Comparison of ENCODE assay signal across 13 cellular contexts in the genomic region with DNA sequence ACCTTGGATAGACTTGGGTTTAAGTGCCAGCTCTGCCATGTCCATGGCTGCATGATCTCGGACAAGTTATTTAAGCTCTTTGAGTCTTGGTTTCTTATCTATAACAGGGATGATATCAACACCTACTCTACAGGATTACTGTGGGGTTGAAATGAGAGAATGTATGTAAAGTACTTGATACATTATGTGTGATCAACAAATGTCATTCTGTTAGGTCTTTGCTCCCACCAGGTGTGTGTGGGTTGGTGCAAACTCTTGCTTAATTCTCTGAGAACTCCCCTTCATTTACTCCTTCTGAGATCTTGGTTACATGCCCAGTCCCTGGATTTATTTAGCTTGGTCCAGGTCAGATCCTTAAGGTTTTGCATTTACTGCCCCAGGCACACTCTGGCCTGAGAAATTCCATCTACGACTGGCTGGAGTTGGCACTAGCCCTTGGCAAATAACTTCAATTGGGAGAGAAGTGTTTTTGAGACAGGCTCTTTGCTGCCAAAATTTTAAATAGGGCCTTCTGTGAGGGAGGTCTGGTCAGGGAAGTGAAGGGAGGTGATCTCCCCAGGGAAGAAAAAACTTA.
DNase-seq lines count a peak whose midpoint lies in the region; TF ChIP-seq lines count a peak whose summit lies in the region.
"Had no signal": no experiment of that assay in that cellular context is flagged by ENCODE, and none has a peak within 500 bp of the region (broad histone marks: within the 10 kb centered on the region; RNA-seq: fewer than 3 reads in every experiment).

No MANE protein-coding gene starts in this region.

- POLR2A ChIA-PET in HEK293 (lab: Yijun Ruan, JAX): interaction anchor here (0.5 kb wide), 1 partner anchor 391 kb away, joined by 3 read pairs; no protein-coding TSS in a partner anchor

- H3K27ac Mint-ChIP-seq in glutamatergic neuron (ENCODE audit: unreplicated experiment): no peak overlapping the region
- H3K27ac Mint-ChIP-seq: activated naive CD4-positive, alpha-beta T cell treated with anti-CD3 and anti-CD28 coated beads, Interleukin-2, amount 50 U/mL, for 24 hours had no signal

- no peak overlapping the region for H3K4me3 Mint-ChIP-seq in glutamatergic neuron (ENCODE audit: unreplicated experiment)
- H3K4me3 Mint-ChIP-seq: activated naive CD4-positive, alpha-beta T cell treated with anti-CD3 and anti-CD28 coated beads, Interleukin-2, amount 50 U/mL, for 24 hours had no signal

- H3K27ac ChIP-seq in HEK293 (ENCODE audit: extremely low read depth, low read depth, low read length) (no peak overlapping the region), caudate nucleus (ENCODE audit: low read depth, low read length) (peak overlapping the region; percentile 31), substantia nigra (ENCODE audit: low read depth, low read length, poor library complexity, severe bottlenecking) (peak overlapping the region; percentile 99), WERI-Rb-1 (no peak overlapping the region)

- H3K27me3 ChIP-seq in WERI-Rb-1 (ENCODE audit: insufficient read depth, low read depth, severe bottlenecking): no peaks in the 10 kb centered on the region

- no peaks in the 10 kb centered on the region for H3K27me3 Mint-ChIP-seq in glutamatergic neuron (ENCODE audit: unreplicated experiment)
- H3K27me3 Mint-ChIP-seq: activated naive CD4-positive, alpha-beta T cell treated with anti-CD3 and anti-CD28 coated beads, Interleukin-2, amount 50 U/mL, for 24 hours had no signal

- TF ChIP-seq CTCF in HEK293 (tag by site-specific recombination; IDR thresholded peaks at IDR 0.05) (no peak), glutamatergic neuron (IDR thresholded peaks at IDR 0.05; ENCODE audit: partially characterized antibody, unreplicated experiment) (no peak), WERI-Rb-1 (IDR thresholded peaks at IDR 0.05; ENCODE audit: low read depth, low read length) (no peak)

- H3K36me3 ChIP-seq in HEK293 (ENCODE audit: control insufficient read depth in 2 of 2, insufficient read depth in 1 of 2, low read length in 2 of 2) (no peaks in the 10 kb centered on the region), WERI-Rb-1 (no peaks in the 10 kb centered on the region)

- CTCF ChIA-PET in HEK293 (lab: Yijun Ruan, JAX): interaction anchor here (1.0 to 1.9 kb wide), 2 partner anchors 11 to 124 kb away, joined by 3 to 5 read pairs; no protein-coding TSS in a partner anchor

- peaks cover 4% of the 10 kb centered on the region for H3K4me1 Mint-ChIP-seq in glutamatergic neuron (ENCODE audit: low read depth, unreplicated experiment)
- H3K4me1 Mint-ChIP-seq: activated naive CD4-positive, alpha-beta T cell treated with anti-CD3 and anti-CD28 coated beads, Interleukin-2, amount 50 U/mL, for 24 hours had no signal

- no peaks in the 10 kb centered on the region for H3K36me3 Mint-ChIP-seq in glutamatergic neuron (ENCODE audit: unreplicated experiment)
- H3K36me3 Mint-ChIP-seq: activated naive CD4-positive, alpha-beta T cell treated with anti-CD3 and anti-CD28 coated beads, Interleukin-2, amount 50 U/mL, for 24 hours had no signal

- H3K9me3 ChIP-seq in HEK293 (ENCODE audit: control insufficient read depth, insufficient read depth, low read depth, low read length) (no peaks in the 10 kb centered on the region), WERI-Rb-1 (ENCODE audit: severe bottlenecking) (no peaks in the 10 kb centered on the region)

- H3K4me1 ChIP-seq in HEK293 (ENCODE audit: control insufficient read depth, insufficient read depth, low read length): no peaks in the 10 kb centered on the region

- H3K4me3 ChIP-seq in HEK293 (ENCODE audit: low read depth, low read length): no peak overlapping the region
- no peak overlapping the region for H3K4me3 ChIP-seq in WERI-Rb-1 (ENCODE audit: low read depth, low read length)

- no peaks in the 10 kb centered on the region for H3K9me3 Mint-ChIP-seq in glutamatergic neuron (ENCODE audit: unreplicated experiment)
- H3K9me3 Mint-ChIP-seq: activated naive CD4-positive, alpha-beta T cell treated with anti-CD3 and anti-CD28 coated beads, Interleukin-2, amount 50 U/mL, for 24 hours had no signal

- DNase-seq in caudate nucleus (lab: John Stamatoyannopoulos, UW): peak in 5 of 61 donors; percentile 14 to 66 (median 29)
- DNase-seq in medulla oblongata (ENCODE audit: extremely low spot score): peak; percentile 39
- peak in 6 of 49 donors; percentile 6 to 33 (median 10) for DNase-seq in substantia nigra (lab: John Stamatoyannopoulos, UW)
- no peak for DNase-seq in KG1 (lab: John Stamatoyannopoulos, UW)
- no peak for DNase-seq in glutamatergic neuron
- DNase-seq in hippocampal formation (lab: John Stamatoyannopoulos, UW): no peak
- no peak for DNase-seq in WERI-Rb-1
- DNase-seq: GDM1; MV-4-11; posterior cingulate gyrus; stimulated activated CD4-positive, alpha-beta T cell treated with anti-CD3 and anti-CD28 coated beads, Interleukin-1b, Interleukin-23, amount 100 ng/mL, for 48 hours had no signal

TF ChIP-seq in HEK293, 187 proteins besides CTCF, POLR2A, EP300 and RAD21:
- TF ChIP-seq BCL11A (tag by site-specific recombination; IDR thresholded peaks at IDR 0.05; ENCODE audit: low read depth): no peak
- TF ChIP-seq ZBTB11 (tag by site-specific recombination; conservative IDR thresholded peaks at IDR 0.05; ENCODE audit: low read depth): no peak
- no peak for TF ChIP-seq ZNF354C (tag by site-specific recombination; IDR thresholded peaks at IDR 0.05; ENCODE audit: borderline replicate concordance, low read depth)
- TF ChIP-seq ZNF2 (tag by site-specific recombination; IDR thresholded peaks at IDR 0.05): no peak
- TF ChIP-seq ZNF302 (tag by site-specific recombination; IDR thresholded peaks at IDR 0.05; ENCODE audit: low read depth): no peak
- peak; percentile 71 for TF ChIP-seq ZFHX2 (tag by site-specific recombination; conservative IDR thresholded peaks at IDR 0.05)
- no peak for TF ChIP-seq GLIS1 (tag by site-specific recombination; IDR thresholded peaks at IDR 0.05)
- TF ChIP-seq RBAK (tag by site-specific recombination; IDR thresholded peaks at IDR 0.05): no peak
- TF ChIP-seq, protein P1, sequence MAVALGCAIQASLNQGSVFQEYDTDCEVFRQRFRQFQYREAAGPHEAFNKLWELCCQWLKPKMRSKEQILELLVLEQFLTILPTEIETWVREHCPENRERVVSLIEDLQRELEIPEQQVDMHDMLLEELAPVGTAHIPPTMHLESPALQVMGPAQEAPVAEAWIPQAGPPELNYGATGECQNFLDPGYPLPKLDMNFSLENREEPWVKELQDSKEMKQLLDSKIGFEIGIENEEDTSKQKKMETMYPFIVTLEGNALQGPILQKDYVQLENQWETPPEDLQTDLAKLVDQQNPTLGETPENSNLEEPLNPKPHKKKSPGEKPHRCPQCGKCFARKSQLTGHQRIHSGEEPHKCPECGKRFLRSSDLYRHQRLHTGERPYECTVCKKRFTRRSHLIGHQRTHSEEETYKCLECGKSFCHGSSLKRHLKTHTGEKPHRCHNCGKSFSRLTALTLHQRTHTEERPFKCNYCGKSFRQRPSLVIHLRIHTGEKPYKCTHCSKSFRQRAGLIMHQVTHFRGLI (tag by site-specific recombination; IDR thresholded peaks at IDR 0.05): no peak
- TF ChIP-seq, protein P2, sequence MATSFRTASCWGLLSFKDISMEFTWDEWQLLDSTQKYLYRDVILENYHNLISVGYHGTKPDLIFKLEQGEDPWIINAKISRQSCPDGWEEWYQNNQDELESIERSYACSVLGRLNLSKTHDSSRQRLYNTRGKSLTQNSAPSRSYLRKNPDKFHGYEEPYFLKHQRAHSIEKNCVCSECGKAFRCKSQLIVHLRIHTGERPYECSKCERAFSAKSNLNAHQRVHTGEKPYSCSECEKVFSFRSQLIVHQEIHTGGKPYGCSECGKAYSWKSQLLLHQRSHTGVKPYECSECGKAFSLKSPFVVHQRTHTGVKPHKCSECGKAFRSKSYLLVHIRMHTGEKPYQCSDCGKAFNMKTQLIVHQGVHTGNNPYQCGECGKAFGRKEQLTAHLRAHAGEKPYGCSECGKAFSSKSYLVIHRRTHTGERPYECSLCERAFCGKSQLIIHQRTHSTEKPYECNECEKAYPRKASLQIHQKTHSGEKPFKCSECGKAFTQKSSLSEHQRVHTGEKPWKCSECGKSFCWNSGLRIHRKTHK (tag by site-specific recombination; IDR thresholded peaks at IDR 0.05): no peak
- peak; percentile 83 for TF ChIP-seq EGR2 (tag by site-specific recombination; IDR thresholded peaks at IDR 0.05; ENCODE audit: low read depth)

Comparison
In these comparisons a context has a peak if more than half of its experiments do, and no peak if none do; other contexts are left out.
1. H3K27ac ChIP-seq: peak in caudate nucleus (single experiment) and substantia nigra (single experiment); none in HEK293 (single experiment) and WERI-Rb-1 (single experiment).